Comparison of ENCODE assay signal across 13 cellular contexts in genomic region chr3:13296662-13297061, GRCh38.
A peak's percentile ranks its signal among the peaks of the same experiment; 100 is the strongest.
DNase-seq lines count a peak whose midpoint lies in the region; ATAC-seq and TF ChIP-seq lines count a peak whose summit lies in the region.
"Had no signal": no experiment of that assay in that cellular context is flagged by ENCODE, and none has a peak within 500 bp of the region (broad histone marks: within the 10 kb centered on the region; RNA-seq: fewer than 3 reads in every experiment).

No MANE protein-coding gene starts in this region.

- no peaks in the 10 kb centered on the region for H3K9me3 ChIP-seq in BLaER1 treated with 17β-estradiol and CSF1 and Interleukin-3, amounts not matched to agents 10 nM and 100 nM (replicated peaks in 1 of 11)
- H3K9me3 ChIP-seq: colonic mucosa had no signal

- no peak for TF ChIP-seq POLR2A in erythroblast (IDR thresholded peaks at IDR 0.05; ENCODE audit: low read length)

- peak overlapping the region; percentile 12 for H3K4me3 Mint-ChIP-seq in glutamatergic neuron (ENCODE audit: unreplicated experiment)
- H3K4me3 Mint-ChIP-seq in type B pancreatic cell = no peak overlapping the region
- H3K4me3 Mint-ChIP-seq: B cell had no signal

- H3K27me3 Mint-ChIP-seq in glutamatergic neuron (ENCODE audit: unreplicated experiment) (peaks cover 5% of the 10 kb centered on the region), type B pancreatic cell (peaks cover 6% of the 10 kb centered on the region)

- H3K27ac ChIP-seq in BLaER1 treated with 17β-estradiol and CSF1 and Interleukin-3, amounts not matched to agents 10 nM and 100 nM = peak overlapping the region in 10 of 11 experiments; percentile 1 to 90 (median 81); a peak in 19 of 22 replicates
- H3K27ac ChIP-seq: colonic mucosa, epithelial cell of prostate had no signal

- H3K9me3 Mint-ChIP-seq in glutamatergic neuron (ENCODE audit: unreplicated experiment) = no peaks in the 10 kb centered on the region
- no peaks in the 10 kb centered on the region for H3K9me3 Mint-ChIP-seq in type B pancreatic cell

- no peaks in the 10 kb centered on the region for H3K36me3 ChIP-seq in BLaER1 treated with 17β-estradiol and CSF1 and Interleukin-3, amounts not matched to agents 10 nM and 100 nM
- H3K36me3 ChIP-seq: colonic mucosa had no signal

- H3K27ac Mint-ChIP-seq in glutamatergic neuron (ENCODE audit: unreplicated experiment) = no peak overlapping the region
- no peak overlapping the region for H3K27ac Mint-ChIP-seq in type B pancreatic cell
- H3K27ac Mint-ChIP-seq: B cell had no signal

- H3K4me1 ChIP-seq in BLaER1 treated with 17β-estradiol and CSF1 and Interleukin-3, amounts not matched to agents 10 nM and 100 nM = peaks cover 50 to 86% (median 77%) of the 10 kb centered on the region in 10 experiments
- H3K4me1 ChIP-seq: colonic mucosa had no signal

- no peak for TF ChIP-seq CTCF in glutamatergic neuron (IDR thresholded peaks at IDR 0.05; ENCODE audit: partially characterized antibody, unreplicated experiment)
- TF ChIP-seq CTCF in type B pancreatic cell (conservative IDR thresholded peaks at IDR 0.05) = no peak

- peak overlapping the region in 9 of 11 experiments; percentile 33 to 71 (median 56); a peak in 16 of 22 replicates for H3K9ac ChIP-seq in BLaER1 treated with 17β-estradiol and CSF1 and Interleukin-3, amounts not matched to agents 10 nM and 100 nM

- peak overlapping the region; percentile 75 to 95 (median 89) for H3K4me2 ChIP-seq in BLaER1 treated with 17β-estradiol and CSF1 and Interleukin-3, amounts not matched to agents 10 nM and 100 nM

- DNase-seq in GF-D8 (lab: John Stamatoyannopoulos, UW) = peak; percentile 26
- peak; percentile 66 for DNase-seq in NCI-H69 (lab: John Stamatoyannopoulos, UW)
- DNase-seq in glutamatergic neuron = no peak
- DNase-seq in erythroblast (lab: John Stamatoyannopoulos, UW) = no peak
- DNase-seq in putamen (ENCODE audit: low spot score) = no peak
- no peak for DNase-seq in type B pancreatic cell (ENCODE audit: extremely low spot score, unreplicated experiment)
- DNase-seq: colonic mucosa; midbrain; stimulated activated naive CD8-positive, alpha-beta T cell treated with anti-CD3 and anti-CD28 coated beads, Interleukin-15, Interleukin-2, amounts not matched to agents 100 U/mL and 50 U/mL, for 24 hours had no signal

- no peaks in the 10 kb centered on the region for H3K36me3 Mint-ChIP-seq in glutamatergic neuron (ENCODE audit: unreplicated experiment)
- no peaks in the 10 kb centered on the region for H3K36me3 Mint-ChIP-seq in type B pancreatic cell

- no peaks in the 10 kb centered on the region for H3K27me3 ChIP-seq in BLaER1 treated with 17β-estradiol and CSF1 and Interleukin-3, amounts not matched to agents 10 nM and 100 nM
- H3K27me3 ChIP-seq: colonic mucosa had no signal

- no peaks in the 10 kb centered on the region for H4K20me1 ChIP-seq in BLaER1 treated with 17β-estradiol and CSF1 and Interleukin-3, amounts not matched to agents 10 nM and 100 nM

- ATAC-seq in HG02885 (IDR thresholded peaks at IDR 0.05; ENCODE audit: poor library complexity, unreplicated experiment) = no peak
- ATAC-seq: stimulated activated naive CD8-positive, alpha-beta T cell treated with anti-CD3 and anti-CD28 coated beads, Interleukin-15, Interleukin-2, amounts not matched to agents 100 U/mL and 50 U/mL, for 24 hours had no signal

- peaks cover 13% of the 10 kb centered on the region for H3K4me1 Mint-ChIP-seq in glutamatergic neuron (ENCODE audit: low read depth, unreplicated experiment)
- peaks cover 17% of the 10 kb centered on the region for H3K4me1 Mint-ChIP-seq in type B pancreatic cell (ENCODE audit: unreplicated experiment)

- peak overlapping the region in 3 of 10 experiments; percentile 30 to 33 (median 32); a peak in 5 of 20 replicates for H3K4me3 ChIP-seq in BLaER1 treated with 17β-estradiol and CSF1 and Interleukin-3, amounts not matched to agents 10 nM and 100 nM
- H3K4me3 ChIP-seq: colonic mucosa had no signal

Comparison
In these comparisons a context has a peak if more than half of its experiments do, and no peak if none do; other contexts are left out.
1. DNase-seq: peak in GF-D8 (single experiment) and NCI-H69 (single experiment); none in glutamatergic neuron (single experiment), erythroblast (0 of 2), putamen (single experiment) and type B pancreatic cell (single experiment).